ENCODE assay signal across 25 cellular contexts in the genomic region with DNA sequence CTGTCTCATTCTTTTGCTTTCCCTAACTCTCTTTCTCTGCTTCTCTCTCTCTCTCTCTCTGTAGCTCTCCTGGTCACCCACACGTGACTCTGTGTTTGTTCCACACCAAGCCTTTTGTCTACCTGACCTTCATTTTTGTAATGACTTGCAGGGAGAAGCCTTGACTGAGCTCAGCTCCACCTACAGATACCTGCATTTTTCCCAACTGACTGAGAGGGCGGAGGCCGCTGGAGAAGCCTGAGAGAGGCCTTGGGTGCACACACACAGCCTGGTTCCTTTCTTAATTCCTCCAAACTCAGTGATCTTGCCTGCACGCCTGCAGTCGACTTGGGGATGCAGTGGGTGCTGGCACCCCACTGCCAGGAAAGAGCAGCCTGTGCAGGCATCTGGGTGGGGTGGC.
"Had no signal": no experiment of that assay in that cellular context is flagged by ENCODE, and none has a peak within 500 bp of the region (broad histone marks: within the 10 kb centered on the region; RNA-seq: fewer than 3 reads in every experiment).

No MANE protein-coding gene starts in this region.

- H3K36me3 ChIP-seq: ascending aorta, gastroesophageal sphincter, heart right ventricle, neutrophil, sigmoid colon, stomach, thyroid gland had no signal

- DNase-seq: activated CD4-positive, alpha-beta T cell treated with anti-CD3 and anti-CD28 coated beads for 48 hours; activated CD4-positive, alpha-beta T cell treated with anti-CD3 and anti-CD28 coated beads, Interleukin-2, amount 50 U/mL, for 48 hours; activated CD8-positive, alpha-beta memory T cell treated with anti-CD3 and anti-CD28 coated beads for 24 hours; activated effector memory CD4-positive, alpha-beta T cell treated with anti-CD3 and anti-CD28 coated beads, Interleukin-2, amount 50 U/mL, for 16 hours; activated naive CD4-positive, alpha-beta T cell treated with anti-CD3 and anti-CD28 coated beads for 36 hours; activated naive CD8-positive, alpha-beta T cell treated with anti-CD3 and anti-CD28 coated beads for 36 hours; central memory CD4-positive, alpha-beta T cell; heart right ventricle; left ventricle myocardium superior; retina; sigmoid colon; small intestine; stimulated activated CD4-positive, alpha-beta T cell treated with anti-CD3 and anti-CD28 coated beads, Interleukin-4, amount 100 ng/mL, for 24 hours; stomach; T-helper 1 cell; thyroid gland had no signal

- H3K27me3 Mint-ChIP-seq: activated naive CD8-positive, alpha-beta T cell treated with anti-CD3 and anti-CD28 coated beads for 36 hours had no signal

- H3K4me1 ChIP-seq: ascending aorta, gastroesophageal sphincter, heart right ventricle, sigmoid colon, stomach, thyroid gland had no signal

- H3K4me3 Mint-ChIP-seq: activated naive CD4-positive, alpha-beta T cell treated with anti-CD3 and anti-CD28 coated beads for 36 hours; activated naive CD8-positive, alpha-beta T cell treated with anti-CD3 and anti-CD28 coated beads for 36 hours; activated T-helper 1 cell treated with anti-CD3 and anti-CD28 coated beads, Interleukin-12 subunit alpha, Interleukin-12 subunit beta, Interleukin-2, Interleukin-4 antibody, amounts not matched to agents 30 ng/mL and 10 ng/mL and 1 ng/mL, durations not matched to agents 14 hours and 24 hours and 36 hours; brain; nephron; stimulated activated memory B cell treated with anti-CD40 and anti-IgM and Interleukin-4, amounts not matched to agents 10 μg/mL and 1 μg/mL and 100 μg/mL, for 72 hours; T-helper 2 cell treated with Interferon-gamma antibody and Interleukin-4, amounts not matched to agents 5 μg/mL and 100 μg/mL, for 36 hours had no signal

- ATAC-seq: gastroesophageal sphincter; heart right ventricle; left ventricle myocardium superior; stimulated activated memory B cell treated with anti-CD40 and anti-IgM and Interleukin-4, amounts not matched to agents 10 μg/mL and 1 μg/mL and 100 μg/mL, for 72 hours had no signal

- H3K36me3 Mint-ChIP-seq: activated naive CD8-positive, alpha-beta T cell treated with anti-CD3 and anti-CD28 coated beads for 36 hours; brain; stimulated activated memory B cell treated with anti-CD40 and anti-IgM and Interleukin-4, amounts not matched to agents 10 μg/mL and 1 μg/mL and 100 μg/mL, for 72 hours had no signal

- H3K27me3 ChIP-seq: ascending aorta, gastroesophageal sphincter, heart right ventricle, neutrophil, sigmoid colon, stomach, thyroid gland had no signal

- H3K27ac Mint-ChIP-seq: activated naive CD4-positive, alpha-beta T cell treated with anti-CD3 and anti-CD28 coated beads for 36 hours; activated naive CD8-positive, alpha-beta T cell treated with anti-CD3 and anti-CD28 coated beads for 36 hours; activated T-helper 1 cell treated with anti-CD3 and anti-CD28 coated beads, Interleukin-12 subunit alpha, Interleukin-12 subunit beta, Interleukin-2, Interleukin-4 antibody, amounts not matched to agents 30 ng/mL and 10 ng/mL and 1 ng/mL, durations not matched to agents 14 hours and 24 hours and 36 hours; brain; nephron; progenitor cell of endocrine pancreas; stimulated activated memory B cell treated with anti-CD40 and anti-IgM and Interleukin-4, amounts not matched to agents 10 μg/mL and 1 μg/mL and 100 μg/mL, for 72 hours; T-helper 2 cell treated with Interferon-gamma antibody and Interleukin-4, amounts not matched to agents 5 μg/mL and 100 μg/mL, for 36 hours had no signal

- H3K9me3 ChIP-seq: ascending aorta, gastroesophageal sphincter, heart right ventricle, neutrophil, sigmoid colon, stomach, thyroid gland had no signal

- H3K27ac ChIP-seq: ascending aorta, gastroesophageal sphincter, heart right ventricle, neutrophil, sigmoid colon, stomach, thyroid gland had no signal

- H3K9me3 Mint-ChIP-seq: activated naive CD4-positive, alpha-beta T cell treated with anti-CD3 and anti-CD28 coated beads for 36 hours; activated naive CD8-positive, alpha-beta T cell treated with anti-CD3 and anti-CD28 coated beads for 36 hours; activated T-helper 1 cell treated with anti-CD3 and anti-CD28 coated beads, Interleukin-12 subunit alpha, Interleukin-12 subunit beta, Interleukin-2, Interleukin-4 antibody, amounts not matched to agents 30 ng/mL and 10 ng/mL and 1 ng/mL, durations not matched to agents 14 hours and 24 hours and 36 hours; stimulated activated memory B cell treated with anti-CD40 and anti-IgM and Interleukin-4, amounts not matched to agents 10 μg/mL and 1 μg/mL and 100 μg/mL, for 72 hours; T-helper 2 cell treated with Interferon-gamma antibody and Interleukin-4, amounts not matched to agents 5 μg/mL and 100 μg/mL, for 36 hours had no signal

- H3K4me3 ChIP-seq: ascending aorta, gastroesophageal sphincter, heart right ventricle, sigmoid colon, stomach, thyroid gland had no signal

- H3K4me1 Mint-ChIP-seq: activated naive CD8-positive, alpha-beta T cell treated with anti-CD3 and anti-CD28 coated beads for 36 hours; brain; nephron; stimulated activated memory B cell treated with anti-CD40 and anti-IgM and Interleukin-4, amounts not matched to agents 10 μg/mL and 1 μg/mL and 100 μg/mL, for 72 hours had no signal
